ENCODE assay signal across 1 cellular context in the genomic region with DNA sequence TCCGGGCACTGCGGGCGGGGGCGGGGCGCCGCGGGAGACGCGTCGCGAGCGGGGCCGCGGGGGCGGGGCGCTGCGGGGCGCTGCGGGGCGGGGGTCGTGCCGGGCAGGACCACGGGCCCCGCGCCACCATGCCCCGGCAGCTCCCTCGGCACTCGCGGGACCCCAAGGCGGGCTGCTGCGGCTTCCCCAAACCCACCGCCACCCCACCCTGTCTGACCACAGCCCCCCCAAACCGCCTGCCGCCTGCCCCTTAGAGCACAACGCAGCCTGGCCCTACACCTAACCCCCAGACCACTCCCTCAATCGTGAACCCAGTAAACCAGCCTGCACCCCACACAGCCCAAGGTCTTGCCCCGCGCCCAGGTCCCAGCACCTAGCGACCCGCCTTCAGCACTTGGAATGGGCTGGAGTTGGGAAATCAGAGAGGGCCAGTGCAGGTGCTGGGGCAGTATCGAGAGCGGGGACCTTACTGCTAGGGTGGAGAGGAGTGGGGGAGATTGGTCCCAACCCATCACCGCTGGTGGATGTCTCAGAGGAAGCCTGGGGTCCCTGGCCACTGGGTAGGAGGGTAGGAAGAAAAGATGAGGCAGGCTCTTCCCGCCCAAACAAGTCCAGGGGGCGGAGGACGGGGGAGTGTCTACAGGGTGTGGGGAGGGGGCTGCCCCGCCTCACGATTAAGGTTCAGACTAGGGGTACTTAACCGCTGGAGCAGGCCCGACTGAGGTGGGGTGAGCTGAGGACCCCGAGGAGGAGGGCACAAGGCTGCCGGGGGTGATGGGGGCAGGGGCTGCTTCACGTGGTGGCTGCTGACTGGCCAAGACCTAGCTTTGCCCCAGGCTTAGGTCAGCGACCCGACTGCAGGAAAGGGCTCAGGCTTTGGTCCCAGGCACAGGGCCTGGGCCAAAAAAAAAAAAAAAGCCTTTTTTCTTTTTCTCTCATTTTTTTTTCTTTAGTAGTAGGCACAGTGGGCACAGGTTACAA.
TF ChIP-seq lines count a peak whose summit lies in the region.

No MANE protein-coding gene starts in this region.

TF ChIP-seq in HepG2, 621 proteins besides CTCF, POLR2A, EP300 and RAD21 (continues in another document):
- TF ChIP-seq MTA1 (CRISPR knock-in tag; IDR thresholded peaks at IDR 0.05; ENCODE audit: borderline replicate concordance) = no peak
- TF ChIP-seq PHF21A (CRISPR knock-in tag; IDR thresholded peaks at IDR 0.05) = no peak
- TF ChIP-seq, protein P1, sequence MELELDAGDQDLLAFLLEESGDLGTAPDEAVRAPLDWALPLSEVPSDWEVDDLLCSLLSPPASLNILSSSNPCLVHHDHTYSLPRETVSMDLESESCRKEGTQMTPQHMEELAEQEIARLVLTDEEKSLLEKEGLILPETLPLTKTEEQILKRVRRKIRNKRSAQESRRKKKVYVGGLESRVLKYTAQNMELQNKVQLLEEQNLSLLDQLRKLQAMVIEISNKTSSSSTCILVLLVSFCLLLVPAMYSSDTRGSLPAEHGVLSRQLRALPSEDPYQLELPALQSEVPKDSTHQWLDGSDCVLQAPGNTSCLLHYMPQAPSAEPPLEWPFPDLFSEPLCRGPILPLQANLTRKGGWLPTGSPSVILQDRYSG (CRISPR knock-in tag; IDR thresholded peaks at IDR 0.05) = no peak
- TF ChIP-seq ZNF143 (CRISPR knock-in tag; IDR thresholded peaks at IDR 0.05) = no peak; the same call in 1 of the 2 replicates
- TF ChIP-seq SAFB2 (CRISPR knock-in tag; IDR thresholded peaks at IDR 0.05; ENCODE audit: borderline replicate concordance, low read depth) = no peak
- TF ChIP-seq PLRG1 (conservative IDR thresholded peaks at IDR 0.05) = no peak
- TF ChIP-seq ZNF205 (CRISPR knock-in tag; IDR thresholded peaks at IDR 0.05) = no peak
- TF ChIP-seq, protein P2, sequence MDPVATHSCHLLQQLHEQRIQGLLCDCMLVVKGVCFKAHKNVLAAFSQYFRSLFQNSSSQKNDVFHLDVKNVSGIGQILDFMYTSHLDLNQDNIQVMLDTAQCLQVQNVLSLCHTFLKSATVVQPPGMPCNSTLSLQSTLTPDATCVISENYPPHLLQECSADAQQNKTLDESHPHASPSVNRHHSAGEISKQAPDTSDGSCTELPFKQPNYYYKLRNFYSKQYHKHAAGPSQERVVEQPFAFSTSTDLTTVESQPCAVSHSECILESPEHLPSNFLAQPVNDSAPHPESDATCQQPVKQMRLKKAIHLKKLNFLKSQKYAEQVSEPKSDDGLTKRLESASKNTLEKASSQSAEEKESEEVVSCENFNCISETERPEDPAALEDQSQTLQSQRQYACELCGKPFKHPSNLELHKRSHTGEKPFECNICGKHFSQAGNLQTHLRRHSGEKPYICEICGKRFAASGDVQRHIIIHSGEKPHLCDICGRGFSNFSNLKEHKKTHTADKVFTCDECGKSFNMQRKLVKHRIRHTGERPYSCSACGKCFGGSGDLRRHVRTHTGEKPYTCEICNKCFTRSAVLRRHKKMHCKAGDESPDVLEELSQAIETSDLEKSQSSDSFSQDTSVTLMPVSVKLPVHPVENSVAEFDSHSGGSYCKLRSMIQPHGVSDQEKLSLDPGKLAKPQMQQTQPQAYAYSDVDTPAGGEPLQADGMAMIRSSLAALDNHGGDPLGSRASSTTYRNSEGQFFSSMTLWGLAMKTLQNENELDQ (CRISPR knock-in tag; IDR thresholded peaks at IDR 0.05; ENCODE audit: borderline replicate concordance) = no peak
- TF ChIP-seq ZNF558 (CRISPR knock-in tag; IDR thresholded peaks at IDR 0.05; ENCODE audit: borderline replicate concordance) = no peak; the same call in 1 of the 2 replicates
- TF ChIP-seq KAT7 (CRISPR knock-in tag; IDR thresholded peaks at IDR 0.05; ENCODE audit: borderline replicate concordance) = no peak
- no peak for TF ChIP-seq TCF7L2 (IDR thresholded peaks at IDR 0.05; ENCODE audit: low read depth, low read length)
- no peak for TF ChIP-seq TBX3 (IDR thresholded peaks at IDR 0.05; ENCODE audit: borderline replicate concordance)
- no peak for TF ChIP-seq PRMT3 (CRISPR knock-in tag; IDR thresholded peaks at IDR 0.05; ENCODE audit: borderline replicate concordance, low read depth)
- no peak for TF ChIP-seq ZNF326 (CRISPR knock-in tag; IDR thresholded peaks at IDR 0.05; ENCODE audit: borderline replicate concordance)
- TF ChIP-seq, protein P3, sequence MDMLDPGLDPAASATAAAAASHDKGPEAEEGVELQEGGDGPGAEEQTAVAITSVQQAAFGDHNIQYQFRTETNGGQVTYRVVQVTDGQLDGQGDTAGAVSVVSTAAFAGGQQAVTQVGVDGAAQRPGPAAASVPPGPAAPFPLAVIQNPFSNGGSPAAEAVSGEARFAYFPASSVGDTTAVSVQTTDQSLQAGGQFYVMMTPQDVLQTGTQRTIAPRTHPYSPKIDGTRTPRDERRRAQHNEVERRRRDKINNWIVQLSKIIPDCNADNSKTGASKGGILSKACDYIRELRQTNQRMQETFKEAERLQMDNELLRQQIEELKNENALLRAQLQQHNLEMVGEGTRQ (IDR thresholded peaks at IDR 0.05; ENCODE audit: low read depth, low read length) = no peak
- TF ChIP-seq, protein P3 (CRISPR knock-in tag; IDR thresholded peaks at IDR 0.05; ENCODE audit: borderline replicate concordance) = no peak
- TF ChIP-seq MATR3 (CRISPR knock-in tag; IDR thresholded peaks at IDR 0.05) = no peak
- no peak for TF ChIP-seq ONECUT2 (CRISPR knock-in tag; IDR thresholded peaks at IDR 0.05)
- no peak for TF ChIP-seq CBX2 (IDR thresholded peaks at IDR 0.05; ENCODE audit: low read depth, low read length)
- no peak for TF ChIP-seq CBX2 (CRISPR knock-in tag; IDR thresholded peaks at IDR 0.05; ENCODE audit: low read depth)
- TF ChIP-seq, protein P4, sequence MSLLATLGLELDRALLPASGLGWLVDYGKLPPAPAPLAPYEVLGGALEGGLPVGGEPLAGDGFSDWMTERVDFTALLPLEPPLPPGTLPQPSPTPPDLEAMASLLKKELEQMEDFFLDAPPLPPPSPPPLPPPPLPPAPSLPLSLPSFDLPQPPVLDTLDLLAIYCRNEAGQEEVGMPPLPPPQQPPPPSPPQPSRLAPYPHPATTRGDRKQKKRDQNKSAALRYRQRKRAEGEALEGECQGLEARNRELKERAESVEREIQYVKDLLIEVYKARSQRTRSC (CRISPR knock-in tag; IDR thresholded peaks at IDR 0.05; ENCODE audit: low read depth) = no peak
- TF ChIP-seq DNMT1 (CRISPR knock-in tag; IDR thresholded peaks at IDR 0.05) = no peak
- no peak for TF ChIP-seq RBAK (CRISPR knock-in tag; IDR thresholded peaks at IDR 0.05)
- no peak for TF ChIP-seq TOE1 (CRISPR knock-in tag; IDR thresholded peaks at IDR 0.05)
- TF ChIP-seq ZBTB3 (CRISPR knock-in tag; IDR thresholded peaks at IDR 0.05; ENCODE audit: borderline replicate concordance, low read depth) = no peak
- no peak for TF ChIP-seq FOSL1 (CRISPR knock-in tag; IDR thresholded peaks at IDR 0.05; ENCODE audit: borderline replicate concordance)
- TF ChIP-seq, protein P5, sequence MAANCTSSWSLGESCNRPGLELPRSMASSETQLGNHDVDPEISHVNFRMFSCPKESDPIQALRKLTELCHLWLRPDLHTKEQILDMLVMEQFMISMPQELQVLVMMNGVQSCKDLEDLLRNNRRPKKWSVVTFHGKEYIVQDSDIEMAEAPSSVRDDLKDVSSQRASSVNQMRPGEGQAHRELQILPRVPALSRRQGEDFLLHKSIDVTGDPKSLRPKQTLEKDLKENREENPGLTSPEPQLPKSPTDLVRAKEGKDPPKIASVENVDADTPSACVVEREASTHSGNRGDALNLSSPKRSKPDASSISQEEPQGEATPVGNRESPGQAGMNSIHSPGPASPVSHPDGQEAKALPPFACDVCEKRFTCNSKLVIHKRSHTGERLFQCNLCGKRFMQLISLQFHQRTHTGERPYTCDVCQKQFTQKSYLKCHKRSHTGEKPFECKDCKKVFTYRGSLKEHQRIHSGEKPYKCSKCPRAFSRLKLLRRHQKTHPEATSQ (CRISPR knock-in tag; IDR thresholded peaks at IDR 0.05; ENCODE audit: borderline replicate concordance) = no peak
- TF ChIP-seq KLF12 (CRISPR knock-in tag; IDR thresholded peaks at IDR 0.05; ENCODE audit: borderline replicate concordance) = no peak; the same call in 1 of the 2 replicates
- TF ChIP-seq, protein P6, sequence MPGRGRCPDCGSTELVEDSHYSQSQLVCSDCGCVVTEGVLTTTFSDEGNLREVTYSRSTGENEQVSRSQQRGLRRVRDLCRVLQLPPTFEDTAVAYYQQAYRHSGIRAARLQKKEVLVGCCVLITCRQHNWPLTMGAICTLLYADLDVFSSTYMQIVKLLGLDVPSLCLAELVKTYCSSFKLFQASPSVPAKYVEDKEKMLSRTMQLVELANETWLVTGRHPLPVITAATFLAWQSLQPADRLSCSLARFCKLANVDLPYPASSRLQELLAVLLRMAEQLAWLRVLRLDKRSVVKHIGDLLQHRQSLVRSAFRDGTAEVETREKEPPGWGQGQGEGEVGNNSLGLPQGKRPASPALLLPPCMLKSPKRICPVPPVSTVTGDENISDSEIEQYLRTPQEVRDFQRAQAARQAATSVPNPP (CRISPR knock-in tag; IDR thresholded peaks at IDR 0.05) = no peak
- no peak; the same call in 1 of the 2 replicates for TF ChIP-seq GABPB1 (CRISPR knock-in tag; IDR thresholded peaks at IDR 0.05)
- TF ChIP-seq MIXL1 (CRISPR knock-in tag; IDR thresholded peaks at IDR 0.05) = no peak
- no peak for TF ChIP-seq KLF13 (CRISPR knock-in tag; IDR thresholded peaks at IDR 0.05)
- TF ChIP-seq, protein P7, sequence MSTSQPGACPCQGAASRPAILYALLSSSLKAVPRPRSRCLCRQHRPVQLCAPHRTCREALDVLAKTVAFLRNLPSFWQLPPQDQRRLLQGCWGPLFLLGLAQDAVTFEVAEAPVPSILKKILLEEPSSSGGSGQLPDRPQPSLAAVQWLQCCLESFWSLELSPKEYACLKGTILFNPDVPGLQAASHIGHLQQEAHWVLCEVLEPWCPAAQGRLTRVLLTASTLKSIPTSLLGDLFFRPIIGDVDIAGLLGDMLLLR (CRISPR knock-in tag; IDR thresholded peaks at IDR 0.05) = no peak
- no peak for TF ChIP-seq ZNF556 (CRISPR knock-in tag; IDR thresholded peaks at IDR 0.05; ENCODE audit: borderline replicate concordance)
- 0 out of 2 replicates have a peak, but pooled peaks have one; percentile 27 for TF ChIP-seq CEBPG (CRISPR knock-in tag; IDR thresholded peaks at IDR 0.05)
- TF ChIP-seq NFE2L1 (CRISPR knock-in tag; IDR thresholded peaks at IDR 0.05; ENCODE audit: borderline replicate concordance) = no peak
- no peak for TF ChIP-seq KLF16 (CRISPR knock-in tag; IDR thresholded peaks at IDR 0.05)
- no peak for TF ChIP-seq NR2F1 (CRISPR knock-in tag; IDR thresholded peaks at IDR 0.05)
- TF ChIP-seq ZNF335 (CRISPR knock-in tag; IDR thresholded peaks at IDR 0.05) = no peak
- TF ChIP-seq ZNF530 (CRISPR knock-in tag; IDR thresholded peaks at IDR 0.05; ENCODE audit: low read depth) = no peak
- TF ChIP-seq MBD4 (IDR thresholded peaks at IDR 0.05; ENCODE audit: borderline replicate concordance, low read length) = no peak
- TF ChIP-seq, protein P8, sequence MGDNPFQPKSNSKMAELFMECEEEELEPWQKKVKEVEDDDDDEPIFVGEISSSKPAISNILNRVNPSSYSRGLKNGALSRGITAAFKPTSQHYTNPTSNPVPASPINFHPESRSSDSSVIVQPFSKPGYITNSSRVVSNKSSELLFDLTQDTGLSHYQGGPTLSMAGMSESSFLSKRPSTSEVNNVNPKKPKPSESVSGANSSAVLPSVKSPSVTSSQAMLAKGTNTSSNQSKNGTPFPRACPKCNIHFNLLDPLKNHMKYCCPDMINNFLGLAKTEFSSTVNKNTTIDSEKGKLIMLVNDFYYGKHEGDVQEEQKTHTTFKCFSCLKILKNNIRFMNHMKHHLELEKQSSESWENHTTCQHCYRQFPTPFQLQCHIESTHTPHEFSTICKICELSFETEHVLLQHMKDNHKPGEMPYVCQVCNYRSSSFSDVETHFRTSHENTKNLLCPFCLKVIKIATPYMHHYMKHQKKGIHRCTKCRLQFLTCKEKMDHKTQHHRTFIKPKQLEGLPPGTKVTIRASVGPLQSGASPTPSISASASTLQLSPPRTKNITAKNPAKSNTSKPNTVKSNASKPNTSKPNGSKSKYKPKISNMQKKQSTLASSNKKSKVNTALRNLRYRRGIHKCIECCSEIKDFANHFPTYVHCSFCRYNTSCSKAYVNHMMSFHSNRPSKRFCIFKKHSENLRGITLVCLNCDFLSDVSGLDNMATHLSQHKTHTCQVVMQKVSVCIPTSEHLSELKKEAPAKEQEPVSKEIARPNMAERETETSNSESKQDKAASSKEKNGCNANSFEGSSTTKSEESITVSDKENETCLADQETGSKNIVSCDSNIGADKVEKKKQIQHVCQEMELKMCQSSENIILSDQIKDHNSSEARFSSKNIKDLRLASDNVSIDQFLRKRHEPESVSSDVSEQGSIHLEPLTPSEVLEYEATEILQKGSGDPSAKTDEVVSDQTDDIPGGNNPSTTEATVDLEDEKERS (CRISPR knock-in tag; IDR thresholded peaks at IDR 0.05) = no peak
- TF ChIP-seq DR1 (CRISPR knock-in tag; IDR thresholded peaks at IDR 0.05) = no peak
- TF ChIP-seq, protein P9, sequence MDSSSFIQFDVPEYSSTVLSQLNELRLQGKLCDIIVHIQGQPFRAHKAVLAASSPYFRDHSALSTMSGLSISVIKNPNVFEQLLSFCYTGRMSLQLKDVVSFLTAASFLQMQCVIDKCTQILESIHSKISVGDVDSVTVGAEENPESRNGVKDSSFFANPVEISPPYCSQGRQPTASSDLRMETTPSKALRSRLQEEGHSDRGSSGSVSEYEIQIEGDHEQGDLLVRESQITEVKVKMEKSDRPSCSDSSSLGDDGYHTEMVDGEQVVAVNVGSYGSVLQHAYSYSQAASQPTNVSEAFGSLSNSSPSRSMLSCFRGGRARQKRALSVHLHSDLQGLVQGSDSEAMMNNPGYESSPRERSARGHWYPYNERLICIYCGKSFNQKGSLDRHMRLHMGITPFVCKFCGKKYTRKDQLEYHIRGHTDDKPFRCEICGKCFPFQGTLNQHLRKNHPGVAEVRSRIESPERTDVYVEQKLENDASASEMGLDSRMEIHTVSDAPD (CRISPR knock-in tag; IDR thresholded peaks at IDR 0.05) = no peak
- TF ChIP-seq ZNF563 (CRISPR knock-in tag; IDR thresholded peaks at IDR 0.05) = no peak
- TF ChIP-seq, protein P10, sequence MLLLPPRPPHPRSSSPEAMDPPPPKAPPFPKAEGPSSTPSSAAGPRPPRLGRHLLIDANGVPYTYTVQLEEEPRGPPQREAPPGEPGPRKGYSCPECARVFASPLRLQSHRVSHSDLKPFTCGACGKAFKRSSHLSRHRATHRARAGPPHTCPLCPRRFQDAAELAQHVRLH (CRISPR knock-in tag; IDR thresholded peaks at IDR 0.05; ENCODE audit: borderline replicate concordance, low read depth) = no peak
